Comparison of ENCODE assay signal across 19 cellular contexts in the genomic region with DNA sequence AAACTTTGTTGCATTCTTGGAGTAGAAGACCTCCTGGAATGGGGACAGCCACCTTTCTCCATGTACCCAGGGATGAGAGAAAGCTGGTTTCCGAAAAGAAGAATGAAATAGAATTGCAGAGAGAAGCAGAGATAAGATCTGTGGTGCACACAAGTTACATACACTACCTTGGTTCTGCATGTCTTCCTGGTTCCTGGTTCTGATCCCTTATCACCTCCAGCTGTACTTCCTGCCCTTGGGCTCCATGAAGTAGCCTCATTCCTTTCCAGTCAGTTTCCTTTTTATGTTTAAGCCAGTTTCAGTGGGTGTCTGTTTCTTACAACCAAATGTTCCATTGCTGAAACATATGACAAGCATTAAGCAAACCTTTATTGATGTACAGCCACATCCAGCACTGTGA.
"Had no signal": no experiment of that assay in that cellular context is flagged by ENCODE, and none has a peak within 500 bp of the region (broad histone marks: within the 10 kb centered on the region; RNA-seq: fewer than 3 reads in every experiment).

No MANE protein-coding gene starts in this region.

- H3K36me3 ChIP-seq: adrenal gland, neural progenitor cell, thyroid gland had no signal

- H3K79me2 ChIP-seq: parathyroid adenoma had no signal

- H3K27ac ChIP-seq: adrenal gland, gastroesophageal sphincter, heart right ventricle, neural progenitor cell, parathyroid adenoma, thyroid gland, VCaP had no signal

- H3K27me3 Mint-ChIP-seq: naive B cell; stimulated activated memory B cell treated with anti-CD40 and anti-IgM and Interleukin-4, amounts not matched to agents 10 μg/mL and 1 μg/mL and 100 μg/mL, for 72 hours had no signal

- H3K4me2 ChIP-seq: neural progenitor cell had no signal

- H3K9me3 ChIP-seq: adrenal gland, gastroesophageal sphincter, heart right ventricle, thyroid gland had no signal

- H3K4me1 ChIP-seq: neural progenitor cell had no signal

- H3K4me3 Mint-ChIP-seq: neural progenitor cell; stimulated activated memory B cell treated with anti-CD40 and anti-IgM and Interleukin-4, amounts not matched to agents 10 μg/mL and 1 μg/mL and 100 μg/mL, for 72 hours; T-helper 2 cell treated with Interferon-gamma antibody and Interleukin-4, amounts not matched to agents 5 μg/mL and 100 μg/mL, for 36 hours had no signal

- H3K9me3 Mint-ChIP-seq: naive B cell; neural progenitor cell; stimulated activated memory B cell treated with anti-CD40 and anti-IgM and Interleukin-4, amounts not matched to agents 10 μg/mL and 1 μg/mL and 100 μg/mL, for 72 hours; T-helper 2 cell treated with Interferon-gamma antibody and Interleukin-4, amounts not matched to agents 5 μg/mL and 100 μg/mL, for 36 hours had no signal

- H3K4me1 Mint-ChIP-seq: neural progenitor cell had no signal

- H3K4me3 ChIP-seq: adrenal gland, gastroesophageal sphincter, heart right ventricle, neural progenitor cell, thyroid gland had no signal

- H3K27me3 ChIP-seq: adrenal gland, gastroesophageal sphincter, heart right ventricle, neural progenitor cell, thyroid gland had no signal

- H2AFZ ChIP-seq: neural progenitor cell, parathyroid adenoma had no signal

- FAIRE-seq: urothelium cell line had no signal

- ATAC-seq: gastroesophageal sphincter; heart right ventricle; stimulated activated memory B cell treated with anti-CD40 and anti-IgM and Interleukin-4, amounts not matched to agents 10 μg/mL and 1 μg/mL and 100 μg/mL, for 72 hours had no signal

- DNase-seq: activated CD4-positive, alpha-beta T cell treated with anti-CD3 and anti-CD28 coated beads for 1 hour; activated CD4-positive, alpha-beta T cell treated with anti-CD3 and anti-CD28 coated beads, Interleukin-2, amount 50 U/mL, for 4 hours; activated effector memory CD4-positive, alpha-beta T cell treated with Interleukin-2 at 50 U/mL for 16 hours; activated naive CD4-positive, alpha-beta T cell treated with anti-CD3 and anti-CD28 coated beads, Interleukin-2, amount 50 U/mL, for 16 hours; activated T-cell treated with anti-CD3 and anti-CD28 coated beads, Interleukin-2, amount 50 U/mL, for 1 hour; adrenal gland; erythroblast; heart right ventricle; naive B cell; retina; stimulated activated CD4-positive, alpha-beta T cell treated with anti-CD3 and anti-CD28 coated beads, Interleukin-2, amount 100 ng/mL, for 48 hours; thyroid gland had no signal

- H3K27ac Mint-ChIP-seq: neural progenitor cell; stimulated activated memory B cell treated with anti-CD40 and anti-IgM and Interleukin-4, amounts not matched to agents 10 μg/mL and 1 μg/mL and 100 μg/mL, for 72 hours; T-helper 2 cell treated with Interferon-gamma antibody and Interleukin-4, amounts not matched to agents 5 μg/mL and 100 μg/mL, for 36 hours had no signal

- H3K9ac ChIP-seq: neural progenitor cell, parathyroid adenoma had no signal

- H3K36me3 Mint-ChIP-seq: naive B cell, neural progenitor cell had no signal
